In the genomic region with DNA sequence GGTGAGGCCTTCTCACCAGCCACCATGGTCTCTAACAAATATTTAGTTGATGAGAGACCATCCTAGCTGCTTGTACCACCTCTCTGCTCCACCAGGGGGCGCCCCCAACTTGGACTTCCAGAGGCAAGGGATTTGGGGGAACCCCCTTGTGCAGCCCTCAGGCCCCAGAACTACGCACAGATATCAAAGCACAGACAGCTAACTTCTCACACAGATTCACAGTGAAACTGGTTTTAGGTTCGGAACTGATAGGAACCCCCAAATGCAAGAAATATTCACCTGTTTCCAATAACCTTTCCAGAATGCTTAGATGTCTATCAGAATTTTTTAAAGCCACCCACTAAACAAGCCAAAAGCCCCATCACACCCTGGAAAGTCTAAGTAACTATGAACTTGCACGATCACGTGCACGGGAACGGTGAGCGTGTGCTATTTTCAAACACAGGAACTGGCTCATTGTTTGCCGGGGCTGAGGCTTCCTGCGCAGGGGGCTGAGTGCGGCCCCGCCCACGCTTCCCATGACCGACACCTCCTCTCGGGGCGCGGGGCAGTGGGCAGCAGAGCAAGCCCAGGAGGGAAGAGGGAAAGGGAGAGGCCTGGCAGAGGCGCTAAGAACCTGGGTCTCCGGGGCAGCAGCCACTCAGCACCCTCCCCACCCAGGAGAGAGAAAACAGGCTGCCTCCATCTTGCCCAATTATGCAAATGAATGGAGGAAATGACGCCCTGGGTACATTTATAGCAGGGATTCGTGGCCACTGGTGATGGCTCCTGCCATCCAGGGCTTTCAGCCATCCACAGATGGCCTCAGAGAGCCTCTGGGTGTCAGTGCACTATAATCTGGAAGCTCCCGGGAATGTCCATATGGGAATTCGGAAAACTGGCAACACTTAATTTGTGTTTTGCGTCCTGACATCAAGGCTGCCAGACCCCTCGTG, we compare ENCODE assay signal across 8 cellular contexts.
DNase-seq lines count a peak whose midpoint lies in the region; ATAC-seq and TF ChIP-seq lines count a peak whose summit lies in the region.

No MANE protein-coding gene starts in this region.

- ATAC-seq in GM19035 (IDR thresholded peaks at IDR 0.05; ENCODE audit: unreplicated experiment) (peak; percentile 81), HG03196 (IDR thresholded peaks at IDR 0.05; ENCODE audit: unreplicated experiment) (peak; percentile 65)

- TF ChIP-seq CTCF in BJ (IDR thresholded peaks at IDR 0.05; ENCODE audit: insufficient read depth, low read depth, low read length): peak; percentile 97

- H3K4me3 Mint-ChIP-seq in activated CD4-positive, alpha-beta memory T cell treated with anti-CD3 and anti-CD28 coated beads, Interleukin-2, amount 10 ng/mL, durations not matched to agents 7 days and 5 days: peak overlapping the region; percentile 76

- CTCF ChIA-PET in BJ (lab: Yijun Ruan, JAX): interaction anchor here (0.5 to 5.6 kb wide), 30 partner anchors 9 to 582 kb away, joined by 3 to 87 read pairs (median 3); partner anchors contain the start of genes CCDC88C and GPR68
- CTCF ChIA-PET in activated CD4-positive, alpha-beta memory T cell treated with anti-CD3 and anti-CD28 coated beads, Interleukin-2, amount 10 ng/mL, durations not matched to agents 7 days and 5 days (lab: Charles Lee): interaction anchor here (0.7 to 5.7 kb wide), 28 partner anchors 9 to 178 kb away, joined by 3 to 105 read pairs (median 6); partner anchors contain the start of gene CCDC88C

- no peaks in the 10 kb centered on the region for H3K27me3 ChIP-seq in BJ (ENCODE audit: control insufficient read depth, insufficient read depth, low read length)

- POLR2A ChIA-PET in BJ (lab: Charles Lee): interaction anchor here (0.6 kb wide), 1 partner anchor 48 kb away, joined by 10 read pairs; no protein-coding TSS in a partner anchor
- POLR2A ChIA-PET in activated CD4-positive, alpha-beta memory T cell treated with anti-CD3 and anti-CD28 coated beads, Interleukin-2, amount 10 ng/mL, durations not matched to agents 7 days and 5 days (lab: Charles Lee): interaction anchor here (0.6 to 4.6 kb wide), 20 partner anchors 8 to 717 kb away, joined by 3 to 65 read pairs (median 5); partner anchors contain the start of genes CCDC88C and PPP4R3A

- no peaks in the 10 kb centered on the region for H3K27me3 Mint-ChIP-seq in activated CD4-positive, alpha-beta memory T cell treated with anti-CD3 and anti-CD28 coated beads, Interleukin-2, amount 10 ng/mL, durations not matched to agents 7 days and 5 days

- H3K36me3 ChIP-seq in BJ (ENCODE audit: control insufficient read depth, insufficient read depth, low read length): no peaks in the 10 kb centered on the region

- DNase-seq in BJ (ENCODE audit: low read depth): peak; percentile 4
- DNase-seq in NCI-H526 treated with DMSO at 0.1 percent for 48 hours (lab: John Stamatoyannopoulos, UW): peak; percentile 27
- peak; percentile 92 for DNase-seq in activated CD4-positive, alpha-beta memory T cell treated with anti-CD3 and anti-CD28 coated beads, Interleukin-2, amount 10 ng/mL, durations not matched to agents 7 days and 5 days
- DNase-seq in effector CD4-positive, alpha-beta T cell: peak; percentile 92
- peak; percentile 95 for DNase-seq in mesenteric fat pad (ENCODE audit: low spot score)
- peak; percentile 73 to 90 for DNase-seq in stimulated activated CD8-positive, alpha-beta memory T cell treated with anti-CD3 and anti-CD28 coated beads, Interleukin-15, amount 100 ng/mL, for 4 hours (ENCODE audit: low read depth in 2 of 2)

- H3K4me3 ChIP-seq in BJ (ENCODE audit: low read depth, low read length): peak overlapping the region; percentile 36

- H3K9me3 Mint-ChIP-seq in activated CD4-positive, alpha-beta memory T cell treated with anti-CD3 and anti-CD28 coated beads, Interleukin-2, amount 10 ng/mL, durations not matched to agents 7 days and 5 days: no peaks in the 10 kb centered on the region

- peaks cover 89% of the 10 kb centered on the region for H3K36me3 Mint-ChIP-seq in activated CD4-positive, alpha-beta memory T cell treated with anti-CD3 and anti-CD28 coated beads, Interleukin-2, amount 10 ng/mL, durations not matched to agents 7 days and 5 days (ENCODE audit: low read depth)

- peaks cover 64% of the 10 kb centered on the region for H3K4me1 Mint-ChIP-seq in activated CD4-positive, alpha-beta memory T cell treated with anti-CD3 and anti-CD28 coated beads, Interleukin-2, amount 10 ng/mL, durations not matched to agents 7 days and 5 days

- peak overlapping the region; percentile 99 for H3K27ac Mint-ChIP-seq in activated CD4-positive, alpha-beta memory T cell treated with anti-CD3 and anti-CD28 coated beads, Interleukin-2, amount 10 ng/mL, durations not matched to agents 7 days and 5 days

Comparison
In these comparisons a context has a peak if more than half of its experiments do, and no peak if none do; other contexts are left out.
1. Peak in every context shown above with its lines: DNase-seq, ATAC-seq and H3K4me3 ChIP-seq.
2. DNase-seq: peak in every context shown above with its lines; median percentile 95 in mesenteric fat pad; 92 in activated CD4-positive, alpha-beta memory T cell treated with anti-CD3 and anti-CD28 coated beads, Interleukin-2, amount 10 ng/mL, durations not matched to agents 7 days and 5 days; 92 in effector CD4-positive, alpha-beta T cell; 82 in stimulated activated CD8-positive, alpha-beta memory T cell treated with anti-CD3 and anti-CD28 coated beads, Interleukin-15, amount 100 ng/mL, for 4 hours; 27 in NCI-H526 treated with DMSO at 0.1 percent for 48 hours; 4 in BJ.